Comparison of ENCODE assay signal across 8 cellular contexts in the genomic region with DNA sequence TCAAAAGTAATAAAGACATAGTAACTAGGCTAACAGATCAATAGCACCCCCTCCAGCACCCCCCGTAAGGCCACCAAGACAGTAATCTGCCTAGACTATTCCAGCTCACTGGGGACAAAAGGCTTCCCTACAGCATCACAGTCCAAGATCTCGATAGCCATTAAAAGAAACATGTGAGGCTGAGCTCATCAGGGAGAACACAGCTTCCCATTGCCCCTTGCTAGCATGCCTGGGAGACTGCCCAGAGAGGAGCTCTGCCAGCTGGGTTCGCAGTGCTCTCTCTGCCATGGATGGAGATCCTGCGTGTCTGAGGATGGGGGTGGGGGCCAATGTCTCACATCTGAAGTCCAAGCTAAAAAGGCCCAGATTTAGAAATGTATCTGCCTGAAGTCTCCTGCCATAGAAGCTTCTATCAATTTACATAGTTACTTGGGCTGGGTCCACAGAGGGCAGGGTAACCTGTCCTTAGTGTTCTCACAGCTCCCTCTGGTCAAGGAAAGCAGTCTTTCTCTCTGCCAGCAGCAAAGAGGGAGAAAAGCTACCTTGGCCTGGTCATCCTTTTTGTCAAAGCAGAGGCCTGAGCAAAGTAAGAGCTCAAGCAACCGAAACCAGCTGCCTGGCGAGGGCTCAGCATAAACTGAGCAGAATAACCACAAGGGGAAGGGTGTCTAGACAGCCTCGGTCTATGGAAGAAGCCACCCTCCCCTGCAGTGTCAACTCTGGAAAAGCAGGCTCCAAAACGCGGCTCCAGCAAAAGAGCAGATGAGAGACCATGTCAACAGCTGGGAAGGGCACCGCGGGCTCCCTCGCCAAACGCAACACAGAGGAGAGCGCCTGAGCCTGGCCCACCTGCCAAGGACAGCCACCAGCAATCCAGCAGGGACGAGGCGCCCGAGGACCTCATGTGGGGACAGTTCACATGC. TPM values are rescaled to one million over a fixed set of nuclear protein-coding genes. Genes with fewer than 3 reads are reported as not detected.
DNase-seq lines count a peak whose midpoint lies in the region; ATAC-seq, FAIRE-seq and TF ChIP-seq lines count a peak whose summit lies in the region.

No MANE protein-coding gene starts in this region.

- H3K4me3 ChIP-seq in kidney (ENCODE audit: low read length in 2 of 2): no peak overlapping the region

- no peaks in the 10 kb centered on the region for H3K9me3 ChIP-seq in kidney (ENCODE audit: control insufficient read depth in 1 of 2, low read length in 2 of 2)

- intact Hi-C loops in kidney (cut with DNase I): no loop called here

- DNase-seq in GM03348 (ENCODE audit: low spot score): peak; percentile 80
- peak; percentile 77 for DNase-seq in kidney
- DNase-seq in superior temporal gyrus (ENCODE audit: extremely low spot score): peak; percentile 99
- DNase-seq in DMS53 (lab: John Stamatoyannopoulos, UW): no peak

- no peak overlapping the region for H3K9ac ChIP-seq in kidney (ENCODE audit: low read length in 2 of 2)

- FAIRE-seq in kidney (lab: Jason Lieb, UNC): no peak

- peaks cover 12 to 14% of the 10 kb centered on the region in 2 donors for H3K4me1 ChIP-seq in kidney (ENCODE audit: control insufficient read depth in 1 of 2, insufficient read depth in 1 of 2, low read depth in 1 of 2, low read length in 2 of 2)

- ATAC-seq in HG02938 (IDR thresholded peaks at IDR 0.05; ENCODE audit: unreplicated experiment) (peak; percentile 37), HG03342 (IDR thresholded peaks at IDR 0.05; ENCODE audit: unreplicated experiment) (no peak), GM21447 (IDR thresholded peaks at IDR 0.05; ENCODE audit: unreplicated experiment) (no peak)

- H3K27ac ChIP-seq in angular gyrus (ENCODE audit: low read depth, low read length) (peak overlapping the region; percentile 86), kidney (ENCODE audit: low read depth in 2 of 2, low read length in 2 of 2) (no peak overlapping the region)

- no peaks in the 10 kb centered on the region for H3K36me3 ChIP-seq in kidney (ENCODE audit: control insufficient read depth in 1 of 2, insufficient read depth in 2 of 2, low read length in 2 of 2)

- TF ChIP-seq CTCF in kidney (IDR thresholded peaks at IDR 0.05; ENCODE audit: borderline replicate concordance, extremely low read depth, insufficient read depth): no peak

RNA-seq across cellular contexts. Expression of gene LRIG1, which starts 17.6 kb away (rescaled TPM):
- total RNA-seq in kidney: 20.6 TPM
- 8.2 TPM for polyA plus RNA-seq in kidney (ENCODE audit: insufficient read depth, low read depth, low replicate concordance)
